In genomic region chr1:196400478-196401453, GRCh38 we compare ENCODE assay signal across 10 cellular contexts.
DNase-seq lines count a peak whose midpoint lies in the region; ATAC-seq and TF ChIP-seq lines count a peak whose summit lies in the region.
"Had no signal": no experiment of that assay in that cellular context is flagged by ENCODE, and none has a peak within 500 bp of the region (broad histone marks: within the 10 kb centered on the region; RNA-seq: fewer than 3 reads in every experiment).

No MANE protein-coding gene starts in this region.

- no peak for TF ChIP-seq CTCF in CD4-positive, alpha-beta T cell (IDR thresholded peaks at IDR 0.05)

- H3K36me3 Mint-ChIP-seq in CD4-positive, alpha-beta T cell (ENCODE audit: low read depth) = no peaks in the 10 kb centered on the region

- H3K4me3 Mint-ChIP-seq in CD4-positive, alpha-beta T cell = no peak overlapping the region

- no peak overlapping the region for H3K27ac Mint-ChIP-seq in CD4-positive, alpha-beta T cell

- CTCF ChIA-PET in CD4-positive, alpha-beta T cell (lab: Charles Lee) = interaction anchor here (0.5 kb wide), 1 partner anchor 107 kb away, joined by 3 read pairs; no protein-coding TSS in a partner anchor

- intact Hi-C loops in CD4-positive, alpha-beta T cell (cut with DNase I, micrococcal nuclease) = no loop called here

- H3K27me3 ChIP-seq in CD4-positive, alpha-beta T cell (ENCODE audit: control insufficient read depth, insufficient read depth, low read length) = no peaks in the 10 kb centered on the region

- no peaks in the 10 kb centered on the region for H3K4me1 Mint-ChIP-seq in CD4-positive, alpha-beta T cell (ENCODE audit: low read depth)

- no peaks in the 10 kb centered on the region for H3K27me3 Mint-ChIP-seq in CD4-positive, alpha-beta T cell

- POLR2A ChIA-PET in CD4-positive, alpha-beta T cell (lab: Charles Lee) = no interaction called here

- H3K27ac ChIP-seq in CD4-positive, alpha-beta T cell (ENCODE audit: low read depth, low read length) = no peak overlapping the region

- DNase-seq in EL = peak; percentile 67
- DNase-seq in RPMI8226 = peak; percentile 20
- DNase-seq in fibroblast of peridontal ligament (ENCODE audit: extremely low read depth) = peak; percentile 93
- peak; percentile 83 for DNase-seq in non-pigmented ciliary epithelial cell (ENCODE audit: low read depth)
- DNase-seq in CD4-positive, alpha-beta T cell = no peak
- no peak for DNase-seq in activated gamma-delta T cell treated with Interleukin-2 at 50 U/mL for 16 hours
- DNase-seq: activated CD8-positive, alpha-beta memory T cell treated with anti-CD3 and anti-CD28 coated beads for 24 hours; NCI-H446 had no signal

- H3K9me3 ChIP-seq in CD4-positive, alpha-beta T cell (ENCODE audit: control insufficient read depth, low read length) = no peaks in the 10 kb centered on the region

- ATAC-seq in HG02571 (IDR thresholded peaks at IDR 0.05; ENCODE audit: unreplicated experiment) (no peak), GM21576 (IDR thresholded peaks at IDR 0.05; ENCODE audit: unreplicated experiment) (no peak)
- ATAC-seq in CD4-positive, alpha-beta T cell (ENCODE audit: poor library complexity) = no peak

- no peaks in the 10 kb centered on the region for H3K9me3 Mint-ChIP-seq in CD4-positive, alpha-beta T cell

Comparison
In these comparisons a context has a peak if more than half of its experiments do, and no peak if none do; other contexts are left out.
1. DNase-seq: peak in EL (single experiment), RPMI8226 (single experiment), fibroblast of peridontal ligament (single experiment) and non-pigmented ciliary epithelial cell (single experiment); none in CD4-positive, alpha-beta T cell (0 of 10) and activated gamma-delta T cell treated with Interleukin-2 at 50 U/mL for 16 hours (single experiment).